22 cellular contexts compared by ENCODE assay signal in genomic region chr3:114694251-114694650, GRCh38.
DNase-seq lines count a peak whose midpoint lies in the region; ATAC-seq lines count a peak whose summit lies in the region.
"Had no signal": no experiment of that assay in that cellular context is flagged by ENCODE, and none has a peak within 500 bp of the region (broad histone marks: within the 10 kb centered on the region; RNA-seq: fewer than 3 reads in every experiment).

No MANE protein-coding gene starts in this region.

- no peaks in the 10 kb centered on the region for H3K36me3 ChIP-seq in HAP-1 (replicated peaks)
- H3K36me3 ChIP-seq: BE2C, BLaER1 had no signal

- ATAC-seq in HG02884 (IDR thresholded peaks at IDR 0.05; ENCODE audit: unreplicated experiment) (no peak), HG03442 (IDR thresholded peaks at IDR 0.05; ENCODE audit: unreplicated experiment) (no peak)
- ATAC-seq: GM12878 had no signal

- in situ Hi-C loops in HAP-1 (cut with MboI; ENCODE audit: low sequenced_read_pairs) = no loop called here

- peak overlapping the region; percentile 56 for H3K27ac ChIP-seq in epithelial cell of prostate
- H3K27ac ChIP-seq: BLaER1 had no signal

- peak; percentile 60 to 99 for DNase-seq in HAP-1 (ENCODE audit: low spot score in 2 of 2)
- no peak for DNase-seq in epithelial cell of prostate (ENCODE audit: low read depth, low spot score)
- no peak for DNase-seq in T-helper 2 cell
- DNase-seq: 8988T; ACHN; BE2C; C1 segment of cervical spinal cord; CD4-positive, alpha-beta memory T cell; CD4-positive, CD25-positive, alpha-beta regulatory T cell; CD8-positive, alpha-beta memory T cell; COR-L47; DMS 273 treated with DMSO at 0.1 percent for 48 hours; DMS153; DMS53; DMS79; DND-41; EL; GDM1 had no signal

- H3K4me3 ChIP-seq in HAP-1 = no peak overlapping the region
- H3K4me3 ChIP-seq: BLaER1, GM12878 had no signal

- no peaks in the 10 kb centered on the region for H3K9me3 ChIP-seq in HAP-1
- H3K9me3 ChIP-seq: BE2C, BLaER1 had no signal

- H3K27me3 ChIP-seq in HAP-1 (ENCODE audit: low read depth) = no peaks in the 10 kb centered on the region
- H3K27me3 ChIP-seq: BE2C, BLaER1 had no signal

- peaks cover 72% of the 10 kb centered on the region for H3K4me1 ChIP-seq in HAP-1
- H3K4me1 ChIP-seq: BLaER1 had no signal

Comparison
In these comparisons a context has a peak if more than half of its experiments do, and no peak if none do; other contexts are left out.
1. DNase-seq: peak in HAP-1 (2 of 2); none in epithelial cell of prostate (single experiment) and T-helper 2 cell (0 of 5).